ENCODE assay signal across 18 cellular contexts in the genomic region with DNA sequence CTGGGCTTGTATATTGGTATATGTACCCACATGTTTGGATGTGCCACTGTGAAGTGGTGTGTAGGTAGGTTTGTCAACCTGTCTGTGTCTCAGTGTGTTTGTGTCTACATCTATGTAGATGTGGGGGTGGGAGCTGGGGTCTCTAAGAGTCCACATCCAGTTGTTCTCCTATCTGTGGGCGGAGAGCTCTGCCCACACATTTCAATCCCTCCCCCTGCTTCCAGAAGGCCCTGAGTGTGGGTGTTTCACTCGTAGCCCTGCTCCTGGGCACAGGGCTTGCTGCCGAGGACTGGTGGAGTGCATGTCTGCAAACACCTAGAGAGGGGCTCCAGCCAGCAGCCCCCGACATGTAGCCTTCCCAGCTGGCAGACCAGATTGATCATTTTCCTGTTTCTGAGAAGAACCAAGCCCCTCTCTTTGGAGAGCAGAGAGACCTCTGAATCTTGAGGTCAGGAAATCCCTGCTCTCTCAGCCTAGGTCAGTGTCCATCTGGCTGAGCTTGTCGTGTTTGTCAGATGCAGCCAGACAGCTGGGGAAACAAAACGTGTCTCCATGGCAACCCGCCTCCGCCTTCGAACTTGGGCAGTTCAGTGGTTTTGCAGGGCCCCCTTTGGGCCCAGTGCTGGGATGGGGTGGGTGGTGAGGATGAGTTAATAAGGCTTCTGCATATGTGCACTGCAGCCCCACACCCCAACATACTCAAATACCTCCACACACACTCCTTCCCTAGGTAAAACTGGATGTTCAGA. TPM values are rescaled to one million over a fixed set of nuclear protein-coding genes. Genes with fewer than 3 reads are reported as not detected.
DNase-seq lines count a peak whose midpoint lies in the region; ATAC-seq, FAIRE-seq and TF ChIP-seq lines count a peak whose summit lies in the region.
"Had no signal": no experiment of that assay in that cellular context is flagged by ENCODE, and none has a peak within 500 bp of the region (broad histone marks: within the 10 kb centered on the region; RNA-seq: fewer than 3 reads in every experiment).

No MANE protein-coding gene starts in this region.

- 0 out of 6 replicates have a peak, but pooled peaks of 1 of the 3 experiments have one; percentile 11 for TF ChIP-seq CTCF in K562 (IDR thresholded peaks at IDR 0.05 in 2 of 3, conservative IDR thresholded peaks at IDR 0.05 in 1 of 3; ENCODE audit: insufficient read depth in 2 of 3, low read depth in 1 of 3, low read length in 3 of 3)
- TF ChIP-seq CTCF in body of pancreas (IDR thresholded peaks at IDR 0.05): no peak
- TF ChIP-seq CTCF in uterus (IDR thresholded peaks at IDR 0.05): no peak

- WGBS in K562 (ENCODE audit: insufficient coverage, low coverage, missing lambda C conversion rate): 32% methylated on average over 9 of the region's 9 CpGs
- no CpG with 5 or more reads among the region's 9 CpGs for WGBS in mesendoderm (ENCODE audit: extremely low coverage, insufficient coverage, low lambda C conversion rate)
- 50 to 76% methylated on average over 2 to 9 of the region's 9 CpGs for WGBS in body of pancreas, 2 donors

- peak overlapping the region; percentile 3 for H3K56ac ChIP-seq in mesendoderm (ENCODE audit: low read length)

- no peak for TF ChIP-seq POLR2A in K562 (conservative IDR thresholded peaks at IDR 0.05)
- TF ChIP-seq POLR2A in body of pancreas (IDR thresholded peaks at IDR 0.05): no peak
- TF ChIP-seq POLR2A in uterus (IDR thresholded peaks at IDR 0.05): no peak

- TF ChIP-seq EP300 in K562 (IDR thresholded peaks at IDR 0.05; ENCODE audit: low read length): no peak

- no peaks in the 10 kb centered on the region for H4K20me1 ChIP-seq in BLaER1 treated with 17β-estradiol and CSF1 and Interleukin-3, amounts not matched to agents 10 nM and 100 nM
- no peaks in the 10 kb centered on the region for H4K20me1 ChIP-seq in K562 (replicated peaks; ENCODE audit: control insufficient read depth, insufficient read depth, low read length)

- ATAC-seq in HG02798 (IDR thresholded peaks at IDR 0.05; ENCODE audit: poor library complexity, unreplicated experiment) (peak; percentile 62), K562 (peak; percentile 47), body of pancreas (no peak)
- ATAC-seq: activated T-cell treated with anti-CD3 and anti-CD28 coated beads, Interleukin-2, amount 50 U/mL, for 4 hours; PC-3; T-cell had no signal

- H2AFZ ChIP-seq in K562 (ENCODE audit: low read depth, low read length): no peak overlapping the region

- no peak overlapping the region for H3K23ac ChIP-seq in mesendoderm (ENCODE audit: low read length)

- no peak overlapping the region for H3K4ac ChIP-seq in mesendoderm (ENCODE audit: low read depth, low read length)

- H3K27me3 ChIP-seq in BLaER1 treated with 17β-estradiol and CSF1 and Interleukin-3, amounts not matched to agents 10 nM and 100 nM: no peaks in the 10 kb centered on the region
- H3K27me3 ChIP-seq in K562 (ENCODE audit: control insufficient read depth in 2 of 2, insufficient read depth in 2 of 2, low read length in 2 of 2) (no peaks in the 10 kb centered on the region), mesendoderm (ENCODE audit: insufficient read depth, low read length, poor library complexity) (no peaks in the 10 kb centered on the region), body of pancreas (no peaks in the 10 kb centered on the region), uterus (no peaks in the 10 kb centered on the region)

- no peak overlapping the region for H2BK15ac ChIP-seq in mesendoderm (replicated peaks; ENCODE audit: low read depth)

- H3K4me1 ChIP-seq in BLaER1 treated with 17β-estradiol and CSF1 and Interleukin-3, amounts not matched to agents 10 nM and 100 nM: peaks cover 15 to 42% (median 31%) of the 10 kb centered on the region in 10 experiments; a peak in 19 of 20 replicates
- peaks cover 12 to 18% of the 10 kb centered on the region in 2 experiments; a peak in 3 of 5 replicates for H3K4me1 ChIP-seq in K562 (replicated peaks in 1 of 2; ENCODE audit: control insufficient read depth in 2 of 2, insufficient read depth in 2 of 2, low read length in 2 of 2)
- peaks cover 8% of the 10 kb centered on the region for H3K4me1 ChIP-seq in mesendoderm (ENCODE audit: control insufficient read depth, low read depth, low read length)
- H3K4me1 ChIP-seq in body of pancreas: peaks cover 22% of the 10 kb centered on the region
- H3K4me1 ChIP-seq in uterus: no peaks in the 10 kb centered on the region

- H3K4me3 ChIP-seq in BLaER1 treated with 17β-estradiol and CSF1 and Interleukin-3, amounts not matched to agents 10 nM and 100 nM: no peak overlapping the region
- H3K4me3 ChIP-seq in K562 (no peak overlapping the region), mesendoderm (ENCODE audit: low read length) (no peak overlapping the region), body of pancreas (no peak overlapping the region), uterus (no peak overlapping the region)

- no peak overlapping the region for H3K27ac ChIP-seq in BLaER1 treated with 17β-estradiol and CSF1 and Interleukin-3, amounts not matched to agents 10 nM and 100 nM
- H3K27ac ChIP-seq in K562 (ENCODE audit: extremely low read depth, low read depth, low read length) (no peak overlapping the region), mesendoderm (ENCODE audit: low read depth, low read length) (no peak overlapping the region), body of pancreas (no peak overlapping the region), uterus (no peak overlapping the region)

- H3K18ac ChIP-seq in mesendoderm (ENCODE audit: low read length): no peak overlapping the region

- no peak overlapping the region for H2BK120ac ChIP-seq in mesendoderm (ENCODE audit: low read depth, low read length)

- H3K79me2 ChIP-seq in K562 (ENCODE audit: control insufficient read depth, insufficient read depth, low read length): no peaks in the 10 kb centered on the region
- H3K79me2 ChIP-seq in mesendoderm (ENCODE audit: control insufficient read depth, insufficient read depth, low read length): no peaks in the 10 kb centered on the region

- H3K9ac ChIP-seq in BLaER1 treated with 17β-estradiol and CSF1 and Interleukin-3, amounts not matched to agents 10 nM and 100 nM: no peak overlapping the region
- H3K9ac ChIP-seq in K562 (ENCODE audit: insufficient read depth in 1 of 2, low read depth in 2 of 2, low read length in 2 of 2): peak overlapping the region in 1 of 2 experiments; percentile 61; a peak in 2 of 4 replicates
- no peak overlapping the region for H3K9ac ChIP-seq in mesendoderm (ENCODE audit: low read length)

- CTCF ChIA-PET in K562 (lab: Yijun Ruan, JAX; ENCODE audit: low intra/inter-chr PET ratio): no interaction called here

- peak in 3 of 4 experiments; percentile 56 to 77 (median 69) for DNase-seq in K562 (ENCODE audit: extremely low read depth in 1 of 4, low spot score in 3 of 4)
- peak; percentile 74 for DNase-seq in mesendoderm
- no peak for DNase-seq in body of pancreas
- no peak for DNase-seq in uterus
- no peak for DNase-seq in frontal cortex (ENCODE audit: low spot score in 2 of 2)
- no peak for DNase-seq in SW 1271 (lab: John Stamatoyannopoulos, UW)
- DNase-seq: activated CD4-positive, alpha-beta T cell treated with anti-CD3 and anti-CD28 coated beads for 1 hour; activated T-cell treated with anti-CD3 and anti-CD28 coated beads, Interleukin-2, amount 50 U/mL, for 4 hours; DND-41; Kasumi-1; NCI-H2029 treated with DMSO at 0.1 percent for 48 hours; PC-3; T-cell had no signal

- no peak overlapping the region for H2BK5ac ChIP-seq in mesendoderm (ENCODE audit: low read length)

- H3K36me3 ChIP-seq in BLaER1 treated with 17β-estradiol and CSF1 and Interleukin-3, amounts not matched to agents 10 nM and 100 nM: no peaks in the 10 kb centered on the region
- H3K36me3 ChIP-seq in K562 (ENCODE audit: control insufficient read depth, insufficient read depth, low read length): no peaks in the 10 kb centered on the region
- H3K36me3 ChIP-seq in mesendoderm (ENCODE audit: control insufficient read depth, insufficient read depth, low read length): no peaks in the 10 kb centered on the region
- H3K36me3 ChIP-seq in body of pancreas (replicated peaks in 1 of 2; ENCODE audit: insufficient read depth in 1 of 2, low read depth in 2 of 2): no peaks in the 10 kb centered on the region
- H3K36me3 ChIP-seq in uterus: no peaks in the 10 kb centered on the region

- TF ChIP-seq RAD21 in K562 (CRISPR knock-in tag; conservative IDR thresholded peaks at IDR 0.05 in 1 of 2, IDR thresholded peaks at IDR 0.05 in 1 of 2): no peak

- intact Hi-C loops in K562 (cut with micrococcal nuclease) (no loop called here), body of pancreas (cut with DNase I) (loop anchor here (5.0 kb wide), 1 partner anchor 34 kb away; no protein-coding TSS in a partner anchor), uterus (cut with DNase I; ENCODE audit: low total_unique reads) (no loop called here)

- no peak overlapping the region for H2AK5ac ChIP-seq in mesendoderm (ENCODE audit: low read length)

- no TSS peak for BruUV-seq in K562 (replicated peaks; lab: Mats Ljungman, UMichigan)

- H3K79me1 ChIP-seq in mesendoderm (ENCODE audit: low read length): no peaks in the 10 kb centered on the region

- in situ Hi-C loops in K562 (cut with MboI): no loop called here

- POLR2A ChIA-PET in K562 (lab: Yijun Ruan, JAX): interaction anchor here (0.6 to 1.1 kb wide), 5 partner anchors 16 to 139 kb away, joined by 3 to 4 read pairs (median 3); no protein-coding TSS in a partner anchor

- no peak overlapping the region for H4K5ac ChIP-seq in mesendoderm (ENCODE audit: low read length)

- no peaks in the 10 kb centered on the region for H3K9me3 ChIP-seq in BLaER1 treated with 17β-estradiol and CSF1 and Interleukin-3, amounts not matched to agents 10 nM and 100 nM (replicated peaks in 1 of 11)
- H3K9me3 ChIP-seq in K562 (replicated peaks; ENCODE audit: control insufficient read depth, insufficient read depth, low read depth, low read length): no peaks in the 10 kb centered on the region
- no peaks in the 10 kb centered on the region for H3K9me3 ChIP-seq in body of pancreas
- H3K9me3 ChIP-seq in uterus: no peaks in the 10 kb centered on the region

- FAIRE-seq in K562 (lab: Jason Lieb, UNC): peak; percentile 82
- FAIRE-seq in frontal cortex (lab: Jason Lieb, UNC): no peak
- FAIRE-seq: GM12892, urothelium cell line had no signal

- H3K4me2 ChIP-seq in BLaER1 treated with 17β-estradiol and CSF1 and Interleukin-3, amounts not matched to agents 10 nM and 100 nM: peak overlapping the region in 10 of 11 experiments; percentile 7 to 60 (median 42); a peak in 16 of 22 replicates
- H3K4me2 ChIP-seq in K562 (ENCODE audit: insufficient read depth, low read length) (no peak overlapping the region), mesendoderm (ENCODE audit: low read length) (no peak overlapping the region)

- H3K9me1 ChIP-seq in K562 (ENCODE audit: control insufficient read depth, insufficient read depth, low read length): no peaks in the 10 kb centered on the region

- no peak overlapping the region for H4K8ac ChIP-seq in mesendoderm (ENCODE audit: low read depth, low read length)

RNA-seq across cellular contexts. Expression of gene SYNC, which starts 31.2 kb away (rescaled TPM):
- total RNA-seq in K562 (2011; cell fraction: chromatin; rRNA removed; ENCODE audit: low replicate concordance): 2.1 and 2.4 TPM in 2 replicates
- total RNA-seq in K562 (2011; cell fraction: nucleolus; rRNA removed): 1.7 and 1.8 TPM in 2 replicates
- 1.2 and 1.5 TPM in 2 replicates for total RNA-seq in K562 (2011; cell fraction: nucleoplasm; rRNA removed)
- total RNA-seq in K562 (2014; rRNA removed) (0.86 and 1.1 TPM in 2 replicates), K562 (2014; rRNA removed; fragmentation: Illumina TruSeq; extraction: Trizol) (0.83 and 0.91 TPM in 2 replicates), K562 (2015; rRNA removed; fragmentation: Illumina TruSeq; extraction: Trizol) (0.87 and 1.1 TPM in 2 replicates), K562 (2021) (0.62 and 0.87 TPM in 2 replicates), body of pancreas (1 to 10 TPM; 2.3 to 4.9 TPM), uterus (10 to 100 TPM in 3 of 4 donors, 1 to 10 TPM in 1; 4.7 to 61.0 (median 18.1) TPM), frontal cortex (3.7 TPM)
- polyA plus RNA-seq in K562 (2011; rRNA removed) (0.43 and 0.98 TPM in 2 replicates), K562 (2014; fragmentation: Illumina TruSeq; extraction: Trizol) (0.84 and 1.1 TPM in 2 replicates), K562 (2014; fragmentation: Nextera tagmentation; extraction: Ambion mirVana) (under 1 TPM; 0.49 to 0.74 TPM), K562 (2014; rRNA removed) (0.88 and 1.1 TPM in 2 replicates)
- polyA plus RNA-seq in K562 (2011; cell fraction: cytosol; rRNA removed): 0.16 and 0.22 TPM in 2 replicates
- polyA plus RNA-seq in K562 (2011; cell fraction: nucleus; rRNA removed): 0.37 and 0.92 TPM in 2 replicates
- 0.26 and 0.47 TPM in 2 replicates for polyA plus RNA-seq in K562 (2012)
- polyA minus RNA-seq in K562 (2011; rRNA and poly(A)+ RNA removed): 1.2 and 1.3 TPM in 2 replicates
- polyA minus RNA-seq in K562 (2011; cell fraction: cytosol; rRNA and poly(A)+ RNA removed): 0.73 and 0.76 TPM in 2 replicates
- polyA minus RNA-seq in K562 (2011; cell fraction: nucleus; rRNA and poly(A)+ RNA removed): 0.22 and 0.54 TPM in 2 replicates
- polyA plus RNA-seq in mesendoderm (2013, experiment 1 of 2): 0.11 TPM
- polyA plus RNA-seq in mesendoderm (2013, experiment 2 of 2): 0.06 TPM
- total RNA-seq: activated T-cell treated with anti-CD3 and anti-CD28 coated beads, Interleukin-2, amount 50 U/mL, for 4 hours; progenitor cell of endocrine pancreas had no signal

Comparison
In these comparisons a context has a peak if more than half of its experiments do, and no peak if none do; other contexts are left out.
1. H3K4me2 ChIP-seq: peak in BLaER1 treated with 17β-estradiol and CSF1 and Interleukin-3, amounts not matched to agents 10 nM and 100 nM (10 of 11); none in K562 (single experiment) and mesendoderm (single experiment).
2. DNase-seq: peak in K562 (3 of 4) and mesendoderm (single experiment); none in body of pancreas (0 of 4), uterus (0 of 2), frontal cortex (0 of 2) and SW 1271 (0 of 2).